Comparison of ENCODE assay signal across 1 cellular context in genomic region chr1:236951672-236952071, GRCh38.
TF ChIP-seq lines count a peak whose summit lies in the region.

No MANE protein-coding gene starts in this region.

TF ChIP-seq in HEK293, 187 proteins besides CTCF, POLR2A, EP300 and RAD21 (continued from another document):
- TF ChIP-seq PRDM10 (tag by site-specific recombination; IDR thresholded peaks at IDR 0.05), result peak; percentile 98
- TF ChIP-seq TRIM28 (IDR thresholded peaks at IDR 0.05; ENCODE audit: borderline replicate concordance, low read length), result peak; percentile 84
- peak; percentile 92 for TF ChIP-seq ZBTB44 (tag by site-specific recombination; IDR thresholded peaks at IDR 0.05)
